ENCODE assay signal across 8 cellular contexts in genomic region chr7:2632717-2633537, GRCh38. TPM values are rescaled to one million over a fixed set of nuclear protein-coding genes. Genes with fewer than 3 reads are reported as not detected.
DNase-seq lines count a peak whose midpoint lies in the region; ATAC-seq and TF ChIP-seq lines count a peak whose summit lies in the region.

No MANE protein-coding gene starts in this region.

- H3K27me3 ChIP-seq in RWPE2 (ENCODE audit: insufficient read depth, poor library complexity, severe bottlenecking) (no peaks in the 10 kb centered on the region), right cardiac atrium (ENCODE audit: control insufficient read depth, insufficient read depth) (no peaks in the 10 kb centered on the region), rectal smooth muscle tissue (ENCODE audit: control insufficient read depth, insufficient read depth, low read length) (no peaks in the 10 kb centered on the region)

- H3K9me3 ChIP-seq in RWPE2 (ENCODE audit: severe bottlenecking) (no peaks in the 10 kb centered on the region), right cardiac atrium (ENCODE audit: control insufficient read depth, low read length) (no peaks in the 10 kb centered on the region)

- DNase-seq in DMS79 (lab: John Stamatoyannopoulos, UW) = peak; percentile 33
- peak; percentile 82 for DNase-seq in HT1080 (ENCODE audit: low read depth)
- no peak for DNase-seq in RWPE2 (ENCODE audit: low spot score)
- peak; percentile 64 to 87 (median 83) for DNase-seq in right cardiac atrium

- WGBS in adipose tissue, 3 donors = 2 to 36% (median 2%) methylated on average over 30 to 36 of the region's 36 CpGs
- WGBS in right cardiac atrium = 2% methylated on average over 36 of the region's 36 CpGs

- no peak for TF ChIP-seq CTCF in RWPE2 (IDR thresholded peaks at IDR 0.05; ENCODE audit: poor library complexity, severe bottlenecking)

- peak overlapping the region; percentile 82 for H3K27ac ChIP-seq in RWPE2 (ENCODE audit: poor library complexity, severe bottlenecking)
- H3K27ac ChIP-seq in adipose tissue (ENCODE audit: low read depth, low read length) = peak overlapping the region; percentile 25
- peak overlapping the region; percentile 28 for H3K27ac ChIP-seq in right cardiac atrium (ENCODE audit: low read length)
- peak overlapping the region; percentile 59 for H3K27ac ChIP-seq in rectal smooth muscle tissue (ENCODE audit: low read depth, low read length)

- intact Hi-C loops in right cardiac atrium (cut with DNase I) = no loop called here

- H3K9ac ChIP-seq in rectal smooth muscle tissue (ENCODE audit: low read length) = peak overlapping the region; percentile 77

- H3K4me1 ChIP-seq in RWPE2 (ENCODE audit: insufficient read depth, poor library complexity, severe bottlenecking) (peaks cover 7% of the 10 kb centered on the region), right cardiac atrium (ENCODE audit: control insufficient read depth, insufficient read depth, low read length) (peaks cover 20% of the 10 kb centered on the region), rectal smooth muscle tissue (ENCODE audit: control insufficient read depth, insufficient read depth, low read length) (peaks cover 25% of the 10 kb centered on the region)

- H3K36me3 ChIP-seq in RWPE2 (ENCODE audit: low read depth) = no peaks in the 10 kb centered on the region
- H3K36me3 ChIP-seq in rectal smooth muscle tissue (ENCODE audit: control insufficient read depth, insufficient read depth, low read length) = no peaks in the 10 kb centered on the region

- peak overlapping the region; percentile 85 for H3K4me3 ChIP-seq in RWPE2 (ENCODE audit: severe bottlenecking)
- H3K4me3 ChIP-seq in right cardiac atrium (ENCODE audit: low read length) = peak overlapping the region; percentile 62
- peak overlapping the region; percentile 87 for H3K4me3 ChIP-seq in rectal smooth muscle tissue (ENCODE audit: low read length)

- peak; percentile 40 for ATAC-seq in RWPE2 (ENCODE audit: low read depth)
- peak; percentile 1 to 17 for ATAC-seq in right cardiac atrium
- ATAC-seq in GM19324 (IDR thresholded peaks at IDR 0.05; ENCODE audit: low FRiP score, unreplicated experiment) = no peak
- ATAC-seq in HG02885 (IDR thresholded peaks at IDR 0.05; ENCODE audit: poor library complexity, unreplicated experiment) = no peak

RNA-seq across cellular contexts. Expression of gene TTYH3, which starts 1.1 kb away (rescaled TPM):
- total RNA-seq in HT1080 (2014; rRNA removed; shearing (Covaris generic)) = 16.6 and 24.8 TPM in 2 replicates
- 77.7 and 83.3 TPM in 2 replicates for polyA plus RNA-seq in HT1080 (2015; cell fraction: cytosol; rRNA removed)
- polyA plus RNA-seq in HT1080 (2015; cell fraction: nucleus; rRNA removed) = 70.3 and 77.1 TPM in 2 replicates
- polyA plus RNA-seq in adipose tissue (10 to 100 TPM in 2 of 3 donors, 1 to 10 TPM in 1; 7.2 to 49.8 (median 26.4) TPM), right cardiac atrium (8.1 TPM)
- 10 to 100 TPM; 12.4 to 25.0 (median 17.0) TPM for total RNA-seq in right cardiac atrium

RNA-seq across cellular contexts. Expression of gene AMZ1, which starts 55.1 kb away (rescaled TPM):
- not detected in 2 replicates for total RNA-seq in HT1080 (2014; rRNA removed; shearing (Covaris generic))
- not detected in 2 replicates for polyA plus RNA-seq in HT1080 (2015; cell fraction: cytosol; rRNA removed)
- 0.03 TPM in 1 of 2 replicates, not detected in the other for polyA plus RNA-seq in HT1080 (2015; cell fraction: nucleus; rRNA removed)
- under 1 TPM in 2 of 3 donors, not detected in 1; 0.01 to 0.06 TPM for polyA plus RNA-seq in adipose tissue
- 1 to 10 TPM in 1 of 4 donors, under 1 TPM in 3; 0.45 to 1.0 (median 0.91) TPM for total RNA-seq in right cardiac atrium
- polyA plus RNA-seq in right cardiac atrium = 0.36 TPM

Comparison
In these comparisons a context has a peak if more than half of its experiments do, and no peak if none do; other contexts are left out.
1. ATAC-seq: peak in RWPE2 (single experiment) and right cardiac atrium (2 of 2); none in GM19324 (single experiment) and HG02885 (single experiment).
2. H3K27ac ChIP-seq: peak in every context shown above with its lines; median percentile 82 in RWPE2; 59 in rectal smooth muscle tissue; 28 in right cardiac atrium; 25 in adipose tissue.
3. Peak in every context shown above with its lines, with median percentiles within 50 percentile points of each other: H3K4me3 ChIP-seq.